Comparison of ENCODE assay signal across 1 cellular context in genomic region chr2:38077431-38077769, GRCh38.
TF ChIP-seq lines count a peak whose summit lies in the region.

No MANE protein-coding gene starts in this region.

TF ChIP-seq in HepG2, 621 proteins besides CTCF, POLR2A, EP300 and RAD21 (continued from another document and continues in another):
- TF ChIP-seq BRF2 (CRISPR knock-in tag; IDR thresholded peaks at IDR 0.05) (no peak), MAF1 (CRISPR knock-in tag; IDR thresholded peaks at IDR 0.05; ENCODE audit: borderline replicate concordance) (no peak), CSRNP2 (CRISPR knock-in tag; conservative IDR thresholded peaks at IDR 0.05; ENCODE audit: low read depth) (no peak), NR2F2 (IDR thresholded peaks at IDR 0.05; ENCODE audit: borderline replicate concordance, low read depth) (no peak), ZNF292 (CRISPR knock-in tag; IDR thresholded peaks at IDR 0.05; ENCODE audit: borderline replicate concordance, low read depth) (0 out of 2 replicates have a peak, but pooled peaks have one; percentile 31), ZNF326 (CRISPR knock-in tag; IDR thresholded peaks at IDR 0.05; ENCODE audit: borderline replicate concordance) (no peak), GMEB1 (CRISPR knock-in tag; IDR thresholded peaks at IDR 0.05; ENCODE audit: borderline replicate concordance) (no peak), NFIB (CRISPR knock-in tag; IDR thresholded peaks at IDR 0.05; ENCODE audit: borderline replicate concordance) (no peak), NPAS2 (CRISPR knock-in tag; IDR thresholded peaks at IDR 0.05; ENCODE audit: borderline replicate concordance) (no peak), ZBTB21 (CRISPR knock-in tag; IDR thresholded peaks at IDR 0.05) (no peak), ARID3A (IDR thresholded peaks at IDR 0.05; ENCODE audit: low read depth, low read length) (0 out of 2 replicates have a peak, but pooled peaks have one; percentile 36), SKI (IDR thresholded peaks at IDR 0.05; ENCODE audit: partially characterized antibody) (no peak), ZIK1 (CRISPR knock-in tag; IDR thresholded peaks at IDR 0.05; ENCODE audit: borderline replicate concordance, low read depth) (no peak), ZNF441 (CRISPR knock-in tag; IDR thresholded peaks at IDR 0.05; ENCODE audit: borderline replicate concordance) (peak; percentile 28; the same call in 1 of the 2 replicates), FOXO1 (CRISPR knock-in tag; IDR thresholded peaks at IDR 0.05) (no peak; the same call in 1 of the 2 replicates), ZNF616 (CRISPR knock-in tag; IDR thresholded peaks at IDR 0.05; ENCODE audit: low read depth) (no peak), ZMYM3 (CRISPR knock-in tag; IDR thresholded peaks at IDR 0.05) (peak; percentile 81), BHLHE40 (IDR thresholded peaks at IDR 0.05; ENCODE audit: low read length) (peak; percentile 61; the same call in 1 of the 2 replicates), KDM1A (CRISPR knock-in tag; IDR thresholded peaks at IDR 0.05) (0 out of 2 replicates have a peak, but pooled peaks have one; percentile 41), ZNF235 (CRISPR knock-in tag; IDR thresholded peaks at IDR 0.05; ENCODE audit: borderline replicate concordance) (no peak), HMGXB3 (CRISPR knock-in tag; IDR thresholded peaks at IDR 0.05; ENCODE audit: borderline replicate concordance) (no peak), ZNF552 (CRISPR knock-in tag; IDR thresholded peaks at IDR 0.05; ENCODE audit: borderline replicate concordance) (no peak), ZSCAN21 (CRISPR knock-in tag; IDR thresholded peaks at IDR 0.05; ENCODE audit: borderline replicate concordance) (no peak), NR2F1 (CRISPR knock-in tag; IDR thresholded peaks at IDR 0.05) (no peak), FOXC1 (CRISPR knock-in tag; IDR thresholded peaks at IDR 0.05; ENCODE audit: borderline replicate concordance) (no peak), ZNF234 (CRISPR knock-in tag; conservative IDR thresholded peaks at IDR 0.05) (no peak), PCBP2 (optimal IDR thresholded peaks at IDR 0.05; ENCODE audit: low read depth, low read length, poor library complexity, severe bottlenecking) (no peak), ZNF281 (CRISPR knock-in tag; IDR thresholded peaks at IDR 0.05; ENCODE audit: borderline replicate concordance) (peak; percentile 19; the same call in 1 of the 2 replicates), ZNF878 (CRISPR knock-in tag; IDR thresholded peaks at IDR 0.05) (no peak), RERE (CRISPR knock-in tag; IDR thresholded peaks at IDR 0.05; ENCODE audit: low read depth) (no peak), KAT2B (IDR thresholded peaks at IDR 0.05; ENCODE audit: borderline replicate concordance, low read depth, low read length) (0 out of 2 replicates have a peak, but pooled peaks have one; percentile 6), ZNF432 (CRISPR knock-in tag; IDR thresholded peaks at IDR 0.05; ENCODE audit: borderline replicate concordance) (no peak), ZNF484 (CRISPR knock-in tag; IDR thresholded peaks at IDR 0.05; ENCODE audit: borderline replicate concordance, low read depth) (no peak), TCF7 (IDR thresholded peaks at IDR 0.05; ENCODE audit: low read depth) (no peak), NFKBIZ (CRISPR knock-in tag; IDR thresholded peaks at IDR 0.05) (no peak), KDM2A (CRISPR knock-in tag; IDR thresholded peaks at IDR 0.05; ENCODE audit: borderline replicate concordance, low read depth) (no peak), SMAD1 (CRISPR knock-in tag; IDR thresholded peaks at IDR 0.05; ENCODE audit: borderline replicate concordance, low read depth) (no peak), MATR3 (CRISPR knock-in tag; IDR thresholded peaks at IDR 0.05) (no peak), ZFP36 (IDR thresholded peaks at IDR 0.05; ENCODE audit: borderline replicate concordance, low read depth, low read length, partially characterized antibody) (no peak), MXI1 (IDR thresholded peaks at IDR 0.05; ENCODE audit: borderline replicate concordance, low read depth, low read length) (no peak), ZC3H13 (CRISPR knock-in tag; IDR thresholded peaks at IDR 0.05) (no peak), AGO2 (optimal IDR thresholded peaks at IDR 0.05; ENCODE audit: low read depth, low read length) (no peak), ZNF557 (CRISPR knock-in tag; IDR thresholded peaks at IDR 0.05) (no peak)
